ENCODE assay signal across 10 cellular contexts in the genomic region with DNA sequence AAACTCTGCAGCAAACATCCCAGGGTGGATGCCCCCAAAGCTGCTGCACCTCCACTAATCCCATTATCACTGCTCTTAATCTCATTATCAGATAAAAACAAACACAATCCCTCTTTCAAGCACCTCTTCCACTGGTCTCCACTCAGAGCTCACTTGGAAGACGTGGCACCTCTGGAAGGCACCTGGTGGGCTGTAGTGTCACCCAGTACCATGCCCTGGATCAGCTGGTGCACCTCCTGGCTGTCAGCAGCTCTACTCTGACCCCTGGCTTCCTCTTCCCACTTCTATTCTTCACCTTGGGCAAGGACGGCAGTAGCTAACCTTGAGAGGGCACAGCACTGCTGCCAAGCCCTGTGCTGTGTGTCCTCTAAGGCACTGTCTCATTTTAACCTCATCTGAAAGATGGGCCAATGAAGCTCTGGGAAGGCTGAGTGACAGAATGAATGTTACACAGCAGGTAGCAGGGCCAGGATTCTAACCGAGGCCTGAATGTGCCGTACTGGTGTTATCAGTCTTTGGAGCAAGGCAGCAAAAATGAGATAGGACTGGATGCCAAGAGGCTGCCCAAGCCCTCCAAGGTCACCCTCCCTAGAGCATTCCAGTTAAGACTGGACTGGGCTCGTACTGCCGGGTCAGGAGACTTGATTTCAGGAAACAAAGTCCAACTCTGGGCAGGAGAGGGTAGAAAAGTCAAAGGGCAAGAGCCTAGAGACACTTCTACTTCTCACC. TPM values are rescaled to one million over a fixed set of nuclear protein-coding genes. Genes with fewer than 3 reads are reported as not detected.
A peak's percentile ranks its signal among the peaks of the same experiment; 100 is the strongest.
DNase-seq lines count a peak whose midpoint lies in the region; ATAC-seq and TF ChIP-seq lines count a peak whose summit lies in the region.
"Had no signal": no experiment of that assay in that cellular context is flagged by ENCODE, and none has a peak within 500 bp of the region (broad histone marks: within the 10 kb centered on the region; RNA-seq: fewer than 3 reads in every experiment).

No MANE protein-coding gene starts in this region.

- TF ChIP-seq EP300 in esophagus muscularis mucosa (IDR thresholded peaks at IDR 0.05): no peak

- peaks cover 83% of the 10 kb centered on the region for H3K4me1 ChIP-seq in CD8-positive, alpha-beta T cell (ENCODE audit: insufficient read depth, low read length)
- H3K4me1 ChIP-seq in PC-9 (replicated peaks; ENCODE audit: insufficient read depth) (peaks cover 64% of the 10 kb centered on the region), esophagus muscularis mucosa (peaks cover 94 to 100% (median 100%) of the 10 kb centered on the region in 4 donors), parathyroid adenoma (peaks cover 68% of the 10 kb centered on the region)

- H3K9ac ChIP-seq in parathyroid adenoma: no peak overlapping the region

- H4K20me1 ChIP-seq in PC-9 (ENCODE audit: insufficient read depth): peaks cover 100% of the 10 kb centered on the region

- peak; percentile 58 for ATAC-seq in CD8-positive, alpha-beta T cell

- no peak for TF ChIP-seq POLR2A in esophagus muscularis mucosa (IDR thresholded peaks at IDR 0.05; ENCODE audit: low read depth)

- no peak for TF ChIP-seq CTCF in CD8-positive, alpha-beta T cell (IDR thresholded peaks at IDR 0.05)
- no peak for TF ChIP-seq CTCF in PC-9 (conservative IDR thresholded peaks at IDR 0.05)
- no peak for TF ChIP-seq CTCF in esophagus muscularis mucosa (IDR thresholded peaks at IDR 0.05)
- no peak for TF ChIP-seq CTCF in parathyroid adenoma (IDR thresholded peaks at IDR 0.05)

- H3K27me3 ChIP-seq in CD8-positive, alpha-beta T cell (ENCODE audit: insufficient read depth, low read length): no peaks in the 10 kb centered on the region
- H3K27me3 ChIP-seq in PC-9 (ENCODE audit: insufficient read depth, low read depth): no peaks in the 10 kb centered on the region
- no peaks in the 10 kb centered on the region for H3K27me3 ChIP-seq in esophagus muscularis mucosa
- H3K27me3 ChIP-seq in parathyroid adenoma (ENCODE audit: control insufficient read depth, insufficient read depth, low read length): no peaks in the 10 kb centered on the region

- no peaks in the 10 kb centered on the region for H3K36me3 ChIP-seq in CD8-positive, alpha-beta T cell (ENCODE audit: insufficient read depth, low read length)
- peaks cover 4% of the 10 kb centered on the region; the same call in 1 of the 2 replicates for H3K36me3 ChIP-seq in PC-9 (ENCODE audit: low read depth)
- no peaks in the 10 kb centered on the region for H3K36me3 ChIP-seq in esophagus muscularis mucosa
- no peaks in the 10 kb centered on the region for H3K36me3 ChIP-seq in parathyroid adenoma (ENCODE audit: control insufficient read depth, insufficient read depth, low read length)

- H3K4me2 ChIP-seq in PC-9 (peak overlapping the region; percentile 35), parathyroid adenoma (ENCODE audit: low read length) (peak overlapping the region; percentile 37)

- intact Hi-C loops in CD8-positive, alpha-beta T cell (cut with DNase I, micrococcal nuclease): loop anchor here in 1 of 2 experiments (2.0 to 5.0 kb wide), 2 partner anchors 38 to 60 kb away; no protein-coding TSS in a partner anchor
- intact Hi-C loops in PC-9 (cut with micrococcal nuclease; ENCODE audit: unreplicated experiment) (no loop called here), esophagus muscularis mucosa (cut with DNase I) (loop anchor here (5.0 kb wide), 1 partner anchor 43 kb away; no protein-coding TSS in a partner anchor)

- no peak overlapping the region for H3K27ac ChIP-seq in CD8-positive, alpha-beta T cell (ENCODE audit: low read depth, low read length)
- H3K27ac ChIP-seq in PC-9 (0 out of 2 replicates have a peak overlapping the region, but pooled peaks have one; percentile 2), esophagus muscularis mucosa (replicated peaks in 1 of 4) (peak overlapping the region; percentile 66 to 79 (median 74)), parathyroid adenoma (peak overlapping the region; percentile 55)

- H3K9me2 ChIP-seq in PC-9 (ENCODE audit: insufficient read depth): no peaks in the 10 kb centered on the region

- no TSS peak for BruUV-seq in PC-9 (replicated peaks; lab: Mats Ljungman, UMichigan)

- H3K4me3 Mint-ChIP-seq in CD8-positive, alpha-beta T cell: peak overlapping the region; percentile 44

- H2AFZ ChIP-seq in PC-9 (no peak overlapping the region), parathyroid adenoma (no peak overlapping the region)

- no peak overlapping the region for H3K4me3 ChIP-seq in CD8-positive, alpha-beta T cell (ENCODE audit: low read depth, low read length)
- no peak overlapping the region for H3K4me3 ChIP-seq in PC-9
- peak overlapping the region in 1 of 4 donors; percentile 12 for H3K4me3 ChIP-seq in esophagus muscularis mucosa
- H3K4me3 ChIP-seq in parathyroid adenoma (ENCODE audit: low read depth, low read length): no peak overlapping the region

- H3K36me3 Mint-ChIP-seq in CD8-positive, alpha-beta T cell: peaks cover 6% of the 10 kb centered on the region

- 29% methylated on average over 6 of the region's 6 CpGs for WGBS in esophagus muscularis mucosa

- H3K27me3 Mint-ChIP-seq in CD8-positive, alpha-beta T cell (ENCODE audit: low read depth): no peaks in the 10 kb centered on the region

- H3K79me2 ChIP-seq in PC-9 (ENCODE audit: low read depth): peaks cover 100% of the 10 kb centered on the region
- H3K79me2 ChIP-seq in parathyroid adenoma: peaks cover 70% of the 10 kb centered on the region

- peak overlapping the region; percentile 55 for H3K27ac Mint-ChIP-seq in CD8-positive, alpha-beta T cell

- H3K4me1 Mint-ChIP-seq in CD8-positive, alpha-beta T cell (ENCODE audit: low read depth): peaks cover 89% of the 10 kb centered on the region

- peak in 2 of 7 experiments; percentile 12 to 40 for DNase-seq in CD8-positive, alpha-beta T cell
- no peak for DNase-seq in PC-9
- no peak for DNase-seq in esophagus muscularis mucosa (ENCODE audit: extremely low spot score)
- DNase-seq in medulla oblongata (ENCODE audit: extremely low spot score): no peak
- DNase-seq in effector CD4-positive, alpha-beta T cell: no peak
- DNase-seq in stimulated activated naive CD4-positive, alpha-beta T cell treated with Interleukin-2 at 50 U/mL for 16 hours (lab: John Stamatoyannopoulos, UW): no peak
- DNase-seq in DMS 273 treated with DMSO at 0.1 percent for 48 hours (lab: John Stamatoyannopoulos, UW): no peak
- DNase-seq: activated CD4-positive, alpha-beta T cell treated with anti-CD3 and anti-CD28 coated beads for 48 hours; NCI-H187 treated with DMSO at 0.1 percent for 48 hours had no signal

- POLR2A ChIA-PET in CD8-positive, alpha-beta T cell (lab: Charles Lee): interaction anchor here (1.2 kb wide), 2 partner anchors 32 to 51 kb away, joined by 3 to 4 read pairs; no protein-coding TSS in a partner anchor
- POLR2A ChIA-PET in PC-9 (lab: Charles Lee; ENCODE audit: unreplicated experiment): interaction anchor here (0.6 kb wide), 2 partner anchors 34 to 227 kb away, joined by 4 to 5 read pairs; no protein-coding TSS in a partner anchor

- no peaks in the 10 kb centered on the region for H3K9me3 ChIP-seq in CD8-positive, alpha-beta T cell (ENCODE audit: low read length)
- H3K9me3 ChIP-seq in PC-9 (ENCODE audit: insufficient read depth, low read depth): no peaks in the 10 kb centered on the region
- H3K9me3 ChIP-seq in esophagus muscularis mucosa: no peaks in the 10 kb centered on the region
- no peaks in the 10 kb centered on the region for H3K9me3 ChIP-seq in parathyroid adenoma (ENCODE audit: control insufficient read depth, low read length)

- CTCF ChIA-PET in CD8-positive, alpha-beta T cell (lab: Charles Lee): interaction anchor here (0.9 to 1.3 kb wide), 3 partner anchors 61 to 108 kb away, joined by 3 read pairs; no protein-coding TSS in a partner anchor
- CTCF ChIA-PET in PC-9 (lab: Charles Lee): no interaction called here

- H3F3A ChIP-seq in PC-9 (ENCODE audit: insufficient read depth, low read depth): peaks cover 56% of the 10 kb centered on the region

- no peaks in the 10 kb centered on the region for H3K9me3 Mint-ChIP-seq in CD8-positive, alpha-beta T cell

RNA-seq across cellular contexts. Expression of a gene that starts 7.4 kb away (rescaled TPM):
- 100 to 1,000 TPM; 123 to 128 TPM for total RNA-seq in CD8-positive, alpha-beta T cell
- total RNA-seq in PC-9 (2021) (109 and 138 TPM in 2 replicates), esophagus muscularis mucosa (10 to 100 TPM; 34.1 to 48.1 (median 37.5) TPM)

RNA-seq across cellular contexts. Expression of a gene that starts 54.6 kb away (rescaled TPM):
- 100 to 1,000 TPM in 1 of 2 experiments, 10 to 100 TPM in 1; 97.4 to 109 TPM for total RNA-seq in CD8-positive, alpha-beta T cell
- 39.5 and 43.4 TPM in 2 replicates for total RNA-seq in PC-9 (2021)
- total RNA-seq in esophagus muscularis mucosa: 10 to 100 TPM; 25.2 to 34.3 (median 29.6) TPM
